Comparison of ENCODE assay signal across 21 cellular contexts in genomic region chr11:36093548-36093947, GRCh38.
"Had no signal": no experiment of that assay in that cellular context is flagged by ENCODE, and none has a peak within 500 bp of the region (broad histone marks: within the 10 kb centered on the region; RNA-seq: fewer than 3 reads in every experiment).

No MANE protein-coding gene starts in this region.

- DNase-seq: activated B cell treated with CpG ODN at 0.5 μM for 24 hours; activated CD4-positive, alpha-beta T cell treated with anti-CD3 and anti-CD28 coated beads for 36 hours; activated CD4-positive, alpha-beta T cell treated with anti-CD3 and anti-CD28 coated beads, Interleukin-2, amount 50 U/mL, for 1 hour; activated CD8-positive, alpha-beta memory T cell treated with anti-CD3 and anti-CD28 coated beads, Interleukin-2, amount 50 U/mL, for 4 hours; activated CD8-positive, alpha-beta T cell treated with anti-CD3 and anti-CD28 coated beads for 36 hours; activated naive CD4-positive, alpha-beta T cell treated with anti-CD3 and anti-CD28 coated beads, Interleukin-2, amount 50 U/mL, for 16 hours; activated naive CD8-positive, alpha-beta T cell treated with anti-CD3 and anti-CD28 coated beads, Interleukin-2, amount 10 ng/mL, durations not matched to agents 7 days and 5 days; activated T-cell treated with anti-CD3 and anti-CD28 coated beads, Interleukin-2, amount 50 U/mL, for 72 hours; adrenal gland; anterior cingulate cortex; caudate nucleus; Kasumi-1; NCI-H1048; NCI-H1930; NCI-H2107; NCI-H510A treated with DMSO at 0.1 percent for 48 hours; PC-3; SHP77 treated with DMSO at 0.1 percent for 48 hours; T-helper 17 cell; T-helper 9 cell had no signal

- H3K4me1 Mint-ChIP-seq: activated B cell treated with CpG ODN at 0.5 μM for 24 hours; activated CD4-positive, alpha-beta T cell treated with anti-CD3 and anti-CD28 coated beads for 36 hours; T-helper 17 cell had no signal

- ATAC-seq: activated CD4-positive, alpha-beta T cell treated with anti-CD3 and anti-CD28 coated beads for 36 hours; activated CD8-positive, alpha-beta T cell treated with anti-CD3 and anti-CD28 coated beads for 36 hours; activated T-cell treated with anti-CD3 and anti-CD28 coated beads, Interleukin-2, amount 50 U/mL, for 72 hours; PC-3; T-helper 17 cell had no signal

- H3K36me3 ChIP-seq: adrenal gland, breast epithelium had no signal

- H3K27ac ChIP-seq: adrenal gland, breast epithelium had no signal

- H3K27me3 ChIP-seq: adrenal gland, breast epithelium had no signal

- H3K9me3 ChIP-seq: adrenal gland had no signal

- H3K4me3 Mint-ChIP-seq: activated B cell treated with CpG ODN at 0.5 μM for 24 hours; activated CD4-positive, alpha-beta T cell treated with anti-CD3 and anti-CD28 coated beads for 36 hours; activated CD8-positive, alpha-beta T cell treated with anti-CD3 and anti-CD28 coated beads for 36 hours; activated naive CD8-positive, alpha-beta T cell treated with anti-CD3 and anti-CD28 coated beads, Interleukin-2, amount 10 ng/mL, durations not matched to agents 7 days and 5 days; activated T-cell treated with anti-CD3 and anti-CD28 coated beads, Interleukin-2, amount 50 U/mL, for 72 hours; T-helper 17 cell had no signal

- H3K4me1 ChIP-seq: adrenal gland, breast epithelium had no signal

- H3K4me3 ChIP-seq: adrenal gland, breast epithelium had no signal

- H3K27ac Mint-ChIP-seq: activated B cell treated with CpG ODN at 0.5 μM for 24 hours; activated CD4-positive, alpha-beta T cell treated with anti-CD3 and anti-CD28 coated beads for 36 hours; activated CD8-positive, alpha-beta T cell treated with anti-CD3 and anti-CD28 coated beads for 36 hours; activated naive CD8-positive, alpha-beta T cell treated with anti-CD3 and anti-CD28 coated beads, Interleukin-2, amount 10 ng/mL, durations not matched to agents 7 days and 5 days; activated T-cell treated with anti-CD3 and anti-CD28 coated beads, Interleukin-2, amount 50 U/mL, for 72 hours; T-helper 17 cell had no signal

- H3K9me3 Mint-ChIP-seq: activated CD8-positive, alpha-beta T cell treated with anti-CD3 and anti-CD28 coated beads for 36 hours had no signal

- H3K36me3 Mint-ChIP-seq: activated naive CD8-positive, alpha-beta T cell treated with anti-CD3 and anti-CD28 coated beads, Interleukin-2, amount 10 ng/mL, durations not matched to agents 7 days and 5 days had no signal
